17 cellular contexts compared by ENCODE assay signal in the genomic region with DNA sequence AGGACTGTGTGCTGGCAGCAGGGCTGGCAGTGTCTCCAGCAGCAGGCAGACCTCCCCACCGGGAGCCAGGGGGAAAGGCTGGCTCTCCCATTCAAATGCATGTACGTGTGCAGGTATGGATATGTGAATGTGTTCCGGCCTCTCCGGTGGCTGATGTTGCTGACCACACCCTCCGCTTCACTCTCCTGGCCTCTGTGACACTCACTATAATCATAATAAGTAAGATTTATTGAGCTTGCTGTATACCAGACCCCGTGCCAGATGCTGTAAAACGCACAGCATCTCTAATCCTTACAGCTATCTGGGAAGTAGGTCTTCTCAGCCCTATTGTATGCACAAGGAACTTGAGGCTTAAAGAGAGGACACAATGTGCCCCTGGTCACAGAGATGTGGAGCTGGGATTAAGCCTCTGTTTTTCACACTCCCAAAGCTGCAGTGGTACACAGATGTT. TPM values are rescaled to one million over a fixed set of nuclear protein-coding genes. Genes with fewer than 3 reads are reported as not detected.
DNase-seq lines count a peak whose midpoint lies in the region; ATAC-seq and TF ChIP-seq lines count a peak whose summit lies in the region.
"Had no signal": no experiment of that assay in that cellular context is flagged by ENCODE, and none has a peak within 500 bp of the region (broad histone marks: within the 10 kb centered on the region; RNA-seq: fewer than 3 reads in every experiment).

No MANE protein-coding gene starts in this region.

- H3K23ac ChIP-seq in neuronal stem cell (ENCODE audit: low read depth, low read length, poor library complexity): no peak overlapping the region

- no peak overlapping the region for H4K8ac ChIP-seq in neuronal stem cell (ENCODE audit: low read depth, low read length)

- H3K36me3 ChIP-seq in HUES48 (ENCODE audit: control insufficient read depth, insufficient read depth, low read length): no peaks in the 10 kb centered on the region
- H3K36me3 ChIP-seq in WERI-Rb-1: no peaks in the 10 kb centered on the region
- H3K36me3 ChIP-seq in neuronal stem cell (replicated peaks in 1 of 2; ENCODE audit: control insufficient read depth in 2 of 2, insufficient read depth in 2 of 2, low read length in 2 of 2): peaks cover 2 to 10% of the 10 kb centered on the region in 2 donors
- H3K36me3 ChIP-seq: Peyer's patch had no signal

- WGBS in neuronal stem cell (ENCODE audit: extremely low coverage in 2 of 2, insufficient read length in 2 of 2, insufficient replicate concordance in 1 of 2), 2 donors: no CpG with 5 or more reads among the region's 7 CpGs

- H2AK5ac ChIP-seq in neuronal stem cell (ENCODE audit: low read depth, low read length): peak overlapping the region; percentile 53

- no peak overlapping the region for H2BK15ac ChIP-seq in neuronal stem cell (ENCODE audit: low read length)

- no peak overlapping the region for H2BK5ac ChIP-seq in neuronal stem cell (ENCODE audit: low read length)

- H3K4ac ChIP-seq in neuronal stem cell (ENCODE audit: low read length): no peak overlapping the region

- no peak overlapping the region for H2BK120ac ChIP-seq in neuronal stem cell (ENCODE audit: low read depth, low read length)

- H3K4me3 ChIP-seq in HUES48 (ENCODE audit: low read depth, low read length): no peak overlapping the region
- no peak overlapping the region for H3K4me3 ChIP-seq in WERI-Rb-1 (ENCODE audit: low read depth, low read length)
- H3K4me3 ChIP-seq in neuronal stem cell (ENCODE audit: low read length in 2 of 2): no peak overlapping the region
- H3K4me3 ChIP-seq: heart right ventricle, Peyer's patch had no signal

- no peaks in the 10 kb centered on the region for H3K79me1 ChIP-seq in neuronal stem cell (ENCODE audit: low read depth, low read length)

- no peak overlapping the region for H2AFZ ChIP-seq in neuronal stem cell (ENCODE audit: low read length)

- no peak overlapping the region for H3K4me2 ChIP-seq in neuronal stem cell (ENCODE audit: insufficient read depth, low read length, poor library complexity, severe bottlenecking)

- H3K9me3 ChIP-seq in HUES48 (ENCODE audit: control insufficient read depth, insufficient read depth, low read length) (no peaks in the 10 kb centered on the region), WERI-Rb-1 (ENCODE audit: severe bottlenecking) (no peaks in the 10 kb centered on the region), neuronal stem cell (replicated peaks in 1 of 2; ENCODE audit: control insufficient read depth in 2 of 2, insufficient read depth in 1 of 2, low read depth in 1 of 2, low read length in 2 of 2) (no peaks in the 10 kb centered on the region)
- H3K9me3 ChIP-seq: heart right ventricle, Peyer's patch had no signal

- no peak for TF ChIP-seq CTCF in WERI-Rb-1 (IDR thresholded peaks at IDR 0.05; ENCODE audit: low read depth, low read length)

- H3K27me3 ChIP-seq in HUES48 (ENCODE audit: control insufficient read depth, insufficient read depth, low read length) (no peaks in the 10 kb centered on the region), WERI-Rb-1 (ENCODE audit: insufficient read depth, low read depth, severe bottlenecking) (no peaks in the 10 kb centered on the region), neuronal stem cell (ENCODE audit: control insufficient read depth in 3 of 3, insufficient read depth in 3 of 3, low read depth in 1 of 3, low read length in 3 of 3) (no peaks in the 10 kb centered on the region)
- H3K27me3 ChIP-seq: heart right ventricle, Peyer's patch had no signal

- no peak overlapping the region for H2BK12ac ChIP-seq in neuronal stem cell (ENCODE audit: low read length)

- H3K27ac ChIP-seq in HUES48 (ENCODE audit: low read depth, low read length) (peak overlapping the region; percentile 22), WERI-Rb-1 (no peak overlapping the region), neuronal stem cell (replicated peaks; ENCODE audit: low read length) (no peak overlapping the region)
- H3K27ac ChIP-seq: Peyer's patch had no signal

- H4K91ac ChIP-seq in neuronal stem cell (ENCODE audit: low read depth, low read length, poor library complexity): no peak overlapping the region

- H3K14ac ChIP-seq in neuronal stem cell (ENCODE audit: low read length): no peak overlapping the region

- no peak overlapping the region for H3K18ac ChIP-seq in neuronal stem cell (ENCODE audit: low read length)

- H3K9ac ChIP-seq in HUES48 (ENCODE audit: low read depth, low read length): no peak overlapping the region
- no peak overlapping the region for H3K9ac ChIP-seq in neuronal stem cell (ENCODE audit: low read depth, low read length, poor library complexity)

- H3K4me1 ChIP-seq in HUES48 (ENCODE audit: control insufficient read depth, insufficient read depth, low read length): peaks cover 26% of the 10 kb centered on the region
- H3K4me1 ChIP-seq in neuronal stem cell (ENCODE audit: control insufficient read depth in 2 of 2, insufficient read depth in 1 of 2, low read depth in 1 of 2, low read length in 2 of 2): peaks cover 0 to 15% of the 10 kb centered on the region in 2 donors

- DNase-seq in WERI-Rb-1: peak; percentile 38
- peak; percentile 14 for DNase-seq in fibroblast of the conjunctiva (ENCODE audit: low read depth)
- DNase-seq in neuronal stem cell (ENCODE audit: low spot score): no peak
- no peak for DNase-seq in cortex of kidney (lab: John Stamatoyannopoulos, UW)
- no peak for DNase-seq in DMS79 treated with DMSO at 0.1 percent for 48 hours (lab: John Stamatoyannopoulos, UW)
- no peak for DNase-seq in DMS53 (lab: John Stamatoyannopoulos, UW)
- DNase-seq: activated naive CD4-positive, alpha-beta T cell treated with Interleukin-2 at 50 U/mL for 16 hours; CD4-positive, alpha-beta T cell; dermis blood vessel endothelial cell; heart right ventricle; NCI-H2081 treated with DMSO at 0.1 percent for 48 hours; NCI-H526 treated with DMSO at 0.1 percent for 48 hours; occipital lobe; Peyer's patch; stimulated activated CD4-positive, alpha-beta T cell treated with anti-CD3 and anti-CD28 coated beads, Interleukin-4, amount 100 ng/mL, for 1 hour had no signal

- no peak for ATAC-seq in GM21717 (IDR thresholded peaks at IDR 0.05; ENCODE audit: unreplicated experiment)

RNA-seq across cellular contexts. Expression of gene ARTN, which starts 20.5 kb away (rescaled TPM):
- polyA plus RNA-seq in neuronal stem cell (2013, experiment 1 of 2): 2.7 TPM
- polyA plus RNA-seq in neuronal stem cell (2013, experiment 2 of 2): 2.4 TPM

RNA-seq across cellular contexts. Expression of gene IPO13, which starts 33.7 kb away (rescaled TPM):
- polyA plus RNA-seq in neuronal stem cell (2013, experiment 1 of 2): 9.3 TPM
- 9.1 TPM for polyA plus RNA-seq in neuronal stem cell (2013, experiment 2 of 2)

RNA-seq across cellular contexts. Expression of gene DPH2, which starts 56.7 kb away (rescaled TPM):
- 11.1 TPM for polyA plus RNA-seq in neuronal stem cell (2013, experiment 1 of 2)
- polyA plus RNA-seq in neuronal stem cell (2013, experiment 2 of 2): 11.6 TPM

Comparison
In these comparisons a context has a peak if more than half of its experiments do, and no peak if none do; other contexts are left out.
1. DNase-seq: peak in WERI-Rb-1 (single experiment) and fibroblast of the conjunctiva (single experiment); none in neuronal stem cell (single experiment), cortex of kidney (single experiment), DMS79 treated with DMSO at 0.1 percent for 48 hours (single experiment) and DMS53 (single experiment).